Comparison of ENCODE assay signal across 3 cellular contexts in the genomic region with DNA sequence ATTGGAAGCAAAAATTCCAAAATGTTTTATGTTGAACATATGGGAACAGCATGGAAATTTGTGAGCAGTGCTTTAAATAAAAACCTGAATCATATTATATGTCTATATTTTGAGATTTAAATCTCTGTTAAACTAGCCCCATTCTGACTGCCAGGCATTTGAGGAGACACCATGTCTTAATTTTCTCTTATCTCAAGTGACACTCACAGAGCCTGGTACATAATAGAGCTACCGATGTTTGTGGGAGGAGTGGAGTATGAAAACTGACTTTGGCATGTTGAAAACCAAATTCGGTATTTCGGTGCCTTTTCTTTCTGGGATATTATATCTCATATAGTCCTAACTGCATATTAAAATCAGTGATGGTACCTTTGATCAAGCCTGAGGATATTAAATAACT.
"Had no signal": no experiment of that assay in that cellular context is flagged by ENCODE, and none has a peak within 500 bp of the region (broad histone marks: within the 10 kb centered on the region; RNA-seq: fewer than 3 reads in every experiment).

No MANE protein-coding gene starts in this region.

- H3K4me3 ChIP-seq: GM12878 had no signal

- DNase-seq: GDM1, GF-D8 had no signal

- ATAC-seq: GM12878 had no signal
